Comparison of ENCODE assay signal across 11 cellular contexts in genomic region chr14:70357985-70358384, GRCh38. TPM values are rescaled to one million over a fixed set of nuclear protein-coding genes. Genes with fewer than 3 reads are reported as not detected.
DNase-seq lines count a peak whose midpoint lies in the region; ATAC-seq and TF ChIP-seq lines count a peak whose summit lies in the region.
"Had no signal": no experiment of that assay in that cellular context is flagged by ENCODE, and none has a peak within 500 bp of the region (broad histone marks: within the 10 kb centered on the region; RNA-seq: fewer than 3 reads in every experiment).

No MANE protein-coding gene starts in this region.

- peaks cover 10% of the 10 kb centered on the region; the same call in 1 of the 2 replicates for H4K20me1 ChIP-seq in SK-N-SH (ENCODE audit: insufficient read depth)
- H4K20me1 ChIP-seq in Loucy (ENCODE audit: insufficient read depth, low read length, poor library complexity, severe bottlenecking) = peaks cover 38% of the 10 kb centered on the region
- peaks cover 26% of the 10 kb centered on the region for H4K20me1 ChIP-seq in neural progenitor cell (ENCODE audit: low read depth)

- peak overlapping the region in 1 of 2 experiments; percentile 89; a peak in 1 of 4 replicates for H3K4me3 ChIP-seq in SK-N-SH (ENCODE audit: low read depth in 2 of 2, low read length in 1 of 2)
- peak overlapping the region; percentile 92 for H3K4me3 ChIP-seq in Loucy (ENCODE audit: low read length, poor library complexity, severe bottlenecking)
- peak overlapping the region in 36 of 59 donors; percentile 75 to 95 (median 86) for H3K4me3 ChIP-seq in dorsolateral prefrontal cortex
- peak overlapping the region; percentile 79 for H3K4me3 ChIP-seq in neural progenitor cell
- H3K4me3 ChIP-seq in A673 (ENCODE audit: low read depth, low read length, poor library complexity, severe bottlenecking) = no peak overlapping the region

- TF ChIP-seq CTCF in SK-N-SH (IDR thresholded peaks at IDR 0.05) (no peak), Loucy (conservative IDR thresholded peaks at IDR 0.05; ENCODE audit: low read length) (no peak), dorsolateral prefrontal cortex (IDR thresholded peaks at IDR 0.05 in 54 of 56, conservative IDR thresholded peaks at IDR 0.05 in 2 of 56; ENCODE audit: low read depth in 1 of 56, partially characterized antibody in 56 of 56) (no peak), neural progenitor cell (IDR thresholded peaks at IDR 0.05) (no peak), A673 (conservative IDR thresholded peaks at IDR 0.05; ENCODE audit: low read depth, low read length) (no peak)

- H3K27ac ChIP-seq in SK-N-SH (ENCODE audit: low read depth in 2 of 2, low read length in 1 of 2) (no peak overlapping the region), dorsolateral prefrontal cortex (no peak overlapping the region), neural progenitor cell (no peak overlapping the region), A673 (ENCODE audit: low read depth, low read length, poor library complexity, severe bottlenecking) (no peak overlapping the region)

- peaks cover 15% of the 10 kb centered on the region for H3K4me1 Mint-ChIP-seq in neural progenitor cell

- CTCF ChIA-PET in SK-N-SH (lab: Yijun Ruan, JAX) = no interaction called here
- CTCF ChIA-PET in A673 (lab: Charles Lee) = no interaction called here

- H3K79me2 ChIP-seq in SK-N-SH (ENCODE audit: insufficient read depth) (peaks cover 62% of the 10 kb centered on the region), Loucy (ENCODE audit: insufficient read depth, low read length) (peaks cover 61% of the 10 kb centered on the region), neural progenitor cell (ENCODE audit: low read depth) (peaks cover 65% of the 10 kb centered on the region)

- H3K27ac Mint-ChIP-seq in neural progenitor cell = no peak overlapping the region

- WGBS in SK-N-SH (ENCODE audit: low lambda C conversion rate) = 65% methylated on average over 4 of the region's 4 CpGs

- H3F3A ChIP-seq in SK-N-SH (replicated peaks; ENCODE audit: insufficient read depth) = no peaks in the 10 kb centered on the region
- H3F3A ChIP-seq in Loucy (ENCODE audit: low read depth) = no peaks in the 10 kb centered on the region
- H3F3A ChIP-seq in neural progenitor cell (ENCODE audit: low read depth) = peaks cover 2% of the 10 kb centered on the region

- H3K9ac ChIP-seq in SK-N-SH = no peak overlapping the region
- H3K9ac ChIP-seq in Loucy (ENCODE audit: low read depth, low read length, poor library complexity, severe bottlenecking) = no peak overlapping the region
- H3K9ac ChIP-seq in neural progenitor cell = no peak overlapping the region

- H3K4me1 ChIP-seq in SK-N-SH (ENCODE audit: control insufficient read depth in 1 of 2, insufficient read depth in 2 of 2, low read depth in 1 of 2, low read length in 1 of 2) (peaks cover 0 to 4% of the 10 kb centered on the region in 2 experiments; a peak in 2 of 4 replicates), Loucy (ENCODE audit: insufficient read depth, low read length, poor library complexity, severe bottlenecking) (peaks cover 28% of the 10 kb centered on the region), neural progenitor cell (peaks cover 10% of the 10 kb centered on the region), A673 (ENCODE audit: insufficient read depth, low read length, poor library complexity, severe bottlenecking) (peaks cover 5% of the 10 kb centered on the region)

- H3K4me3 Mint-ChIP-seq in neural progenitor cell = peak overlapping the region; percentile 80

- no peaks in the 10 kb centered on the region for H3K9me3 ChIP-seq in SK-N-SH
- no peaks in the 10 kb centered on the region; the same call in 1 of the 2 replicates for H3K9me3 ChIP-seq in Loucy (ENCODE audit: insufficient read depth, low read depth, low read length)
- no peaks in the 10 kb centered on the region for H3K9me3 ChIP-seq in neural progenitor cell (ENCODE audit: low read depth)
- no peaks in the 10 kb centered on the region for H3K9me3 ChIP-seq in A673 (ENCODE audit: low read depth, low read length, poor library complexity, severe bottlenecking)
- H3K9me3 ChIP-seq: right atrium auricular region had no signal

- TF ChIP-seq RAD21 in SK-N-SH (IDR thresholded peaks at IDR 0.05; ENCODE audit: low read length) = no peak

- no peaks in the 10 kb centered on the region for H3K9me2 ChIP-seq in SK-N-SH
- H3K9me2 ChIP-seq in Loucy (replicated peaks; ENCODE audit: low read depth, low read length) = no peaks in the 10 kb centered on the region

- BruUV-seq in A673 (replicated peaks; lab: Mats Ljungman, UMichigan) = no TSS peak

- intact Hi-C loops in dorsolateral prefrontal cortex (cut with DNase I) (no loop called here), A673 (cut with micrococcal nuclease; ENCODE audit: unreplicated experiment) (no loop called here)

- no peak for DNase-seq in SK-N-SH
- no peak for DNase-seq in dorsolateral prefrontal cortex
- DNase-seq in neural progenitor cell (ENCODE audit: low spot score) = no peak
- DNase-seq in A673 (ENCODE audit: low spot score) = no peak
- no peak for DNase-seq in inferior parietal cortex (ENCODE audit: extremely low spot score)
- DNase-seq: left cardiac atrium, NCI-H446 treated with DMSO at 0.1 percent for 48 hours had no signal

- POLR2A ChIA-PET in SK-N-SH (lab: Yijun Ruan, JAX) (no interaction called here), A673 (lab: Charles Lee; ENCODE audit: low non-redundant PET) (no interaction called here)

- H3K4me2 ChIP-seq in SK-N-SH (peak overlapping the region; percentile 59; the same call in 1 of the 2 replicates), Loucy (ENCODE audit: low read depth, low read length, poor library complexity, severe bottlenecking) (peak overlapping the region; percentile 98), neural progenitor cell (peak overlapping the region; percentile 97)

- no peaks in the 10 kb centered on the region for H3K27me3 ChIP-seq in SK-N-SH (ENCODE audit: insufficient read depth)
- peaks cover 28% of the 10 kb centered on the region for H3K27me3 ChIP-seq in Loucy (ENCODE audit: insufficient read depth, low read length, poor library complexity, severe bottlenecking)
- H3K27me3 ChIP-seq in dorsolateral prefrontal cortex = no peaks in the 10 kb centered on the region
- H3K27me3 ChIP-seq in neural progenitor cell = peaks cover 27% of the 10 kb centered on the region
- no peaks in the 10 kb centered on the region for H3K27me3 ChIP-seq in A673 (replicated peaks; ENCODE audit: insufficient read depth, low read depth, low read length, poor library complexity)
- H3K27me3 ChIP-seq: right atrium auricular region had no signal

- no peak for TF ChIP-seq EP300 in SK-N-SH (IDR thresholded peaks at IDR 0.05; ENCODE audit: borderline replicate concordance in 1 of 2, low read depth in 1 of 2, low read length in 1 of 2)

- no peaks in the 10 kb centered on the region for H3K27me3 Mint-ChIP-seq in neural progenitor cell (ENCODE audit: insufficient read depth, low read depth)

- no peaks in the 10 kb centered on the region for H3K9me3 Mint-ChIP-seq in neural progenitor cell

- H2AFZ ChIP-seq in SK-N-SH (ENCODE audit: low read depth) (no peak overlapping the region), Loucy (ENCODE audit: low read length) (no peak overlapping the region), neural progenitor cell (replicated peaks) (no peak overlapping the region)

- H3K36me3 Mint-ChIP-seq in neural progenitor cell = peaks cover 6% of the 10 kb centered on the region

- no peak for ATAC-seq in SK-N-SH treated with all-trans-retinoic acid at 6 μM for 48 hours
- no peak for ATAC-seq in HG02642 (IDR thresholded peaks at IDR 0.05; ENCODE audit: poor library complexity, unreplicated experiment)

- H3K36me3 ChIP-seq in SK-N-SH (replicated peaks in 1 of 2; ENCODE audit: control insufficient read depth in 1 of 2, insufficient read depth in 2 of 2, low read length in 1 of 2) (peaks cover 0 to 6% of the 10 kb centered on the region in 2 experiments), Loucy (ENCODE audit: insufficient read depth, low read length) (no peaks in the 10 kb centered on the region), neural progenitor cell (no peaks in the 10 kb centered on the region), A673 (ENCODE audit: insufficient read depth, low read length, poor library complexity, severe bottlenecking) (no peaks in the 10 kb centered on the region)
- H3K36me3 ChIP-seq: right atrium auricular region had no signal

TF ChIP-seq in SK-N-SH, 30 proteins besides CTCF, POLR2A, EP300 and RAD21 (continues in another document):
- no peak for TF ChIP-seq SMC3 (IDR thresholded peaks at IDR 0.05; ENCODE audit: low read depth, low read length)
- TF ChIP-seq IRF3 (IDR thresholded peaks at IDR 0.05; ENCODE audit: low read depth, low read length) = no peak

TF ChIP-seq in SK-N-SH treated with all-trans-retinoic acid at 6 μM for 48 hours, 23 proteins besides CTCF, POLR2A, EP300 and RAD21 (continues in another document):
- TF ChIP-seq TCF4 (CRISPR knock-in tag; IDR thresholded peaks at IDR 0.05; ENCODE audit: borderline replicate concordance) = no peak
- no peak for TF ChIP-seq ZFP30 (CRISPR knock-in tag; IDR thresholded peaks at IDR 0.05)
- no peak for TF ChIP-seq BACH2 (CRISPR knock-in tag; IDR thresholded peaks at IDR 0.05; ENCODE audit: borderline replicate concordance)
- no peak for TF ChIP-seq CSRNP3 (CRISPR knock-in tag; IDR thresholded peaks at IDR 0.05)
- TF ChIP-seq ESRRG (CRISPR knock-in tag; IDR thresholded peaks at IDR 0.05) = no peak
- TF ChIP-seq ZFP3 (CRISPR knock-in tag; IDR thresholded peaks at IDR 0.05) = no peak

RNA-seq across cellular contexts. Expression of gene COX16, which starts 1.5 kb away (rescaled TPM):
- 24.4 and 27.7 TPM in 2 replicates for polyA plus RNA-seq in SK-N-SH (2012; rRNA removed)
- polyA plus RNA-seq in SK-N-SH (2012; cell fraction: cytosol; rRNA removed) = 42.3 and 65.7 TPM in 2 replicates
- 5.5 and 6.5 TPM in 2 replicates for polyA plus RNA-seq in SK-N-SH (2012; cell fraction: nucleus; rRNA removed)
- total RNA-seq in dorsolateral prefrontal cortex (10 to 100 TPM; 14.0 to 48.3 (median 28.0) TPM), neural progenitor cell (ENCODE audit: low replicate concordance) (51.0 and 116 TPM in 2 replicates), A673 (2021) (55.5 and 59.8 TPM in 2 replicates)

RNA-seq across cellular contexts. Expression of gene SYNJ2BP, which starts 58.9 kb away (rescaled TPM):
- 12.4 and 20.5 TPM in 2 replicates for polyA plus RNA-seq in SK-N-SH (2012; rRNA removed)
- 17.1 and 19.3 TPM in 2 replicates for polyA plus RNA-seq in SK-N-SH (2012; cell fraction: cytosol; rRNA removed)
- polyA plus RNA-seq in SK-N-SH (2012; cell fraction: nucleus; rRNA removed) = 9.1 and 20.5 TPM in 2 replicates
- total RNA-seq in dorsolateral prefrontal cortex = 10 to 100 TPM; 23.0 to 43.3 (median 29.2) TPM
- total RNA-seq in neural progenitor cell (ENCODE audit: low replicate concordance) = 20.1 and 25.9 TPM in 2 replicates
- 25.0 and 27.7 TPM in 2 replicates for total RNA-seq in A673 (2021)
